Comparison of ENCODE assay signal across 10 cellular contexts in genomic region chr7:80681272-80681885, GRCh38. TPM values are rescaled to one million over a fixed set of nuclear protein-coding genes. Genes with fewer than 3 reads are reported as not detected.
DNase-seq lines count a peak whose midpoint lies in the region; ATAC-seq, FAIRE-seq and TF ChIP-seq lines count a peak whose summit lies in the region.
"Had no signal": no experiment of that assay in that cellular context is flagged by ENCODE, and none has a peak within 500 bp of the region (broad histone marks: within the 10 kb centered on the region; RNA-seq: fewer than 3 reads in every experiment).

No MANE protein-coding gene starts in this region.

- H3F3A ChIP-seq in Loucy (ENCODE audit: low read depth) = no peaks in the 10 kb centered on the region

- CTCF ChIA-PET in AG04449 (lab: Yijun Ruan, JAX) = interaction anchor here (0.6 to 5.0 kb wide), 14 partner anchors 10 to 789 kb away, joined by 3 to 73 read pairs (median 5); no protein-coding TSS in a partner anchor

- H3K36me3 Mint-ChIP-seq in astrocyte (ENCODE audit: low read depth, unreplicated experiment) = no peaks in the 10 kb centered on the region

- H3K27ac ChIP-seq in astrocyte (ENCODE audit: low read depth, low read length) (no peak overlapping the region), lower lobe of right lung (no peak overlapping the region)

- no peak overlapping the region for H3K27ac Mint-ChIP-seq in astrocyte (ENCODE audit: unreplicated experiment)
- H3K27ac Mint-ChIP-seq: stimulated activated naive CD8-positive, alpha-beta T cell treated with anti-CD3 and anti-CD28 coated beads, Interleukin-15, Interleukin-2, amounts not matched to agents 100 ng/mL and 50 ng/mL, for 24 hours had no signal

- DNase-seq in AG04449 (ENCODE audit: low read depth, low spot score) (no peak), astrocyte (ENCODE audit: low read depth) (no peak), lower lobe of right lung (no peak), midbrain (lab: John Stamatoyannopoulos, UW) (no peak)
- DNase-seq in effector CD4-positive, alpha-beta T cell = no peak

- H3K4me3 Mint-ChIP-seq in astrocyte (ENCODE audit: unreplicated experiment) = no peak overlapping the region
- H3K4me3 Mint-ChIP-seq: dendritic cell treated with granulocyte-macrophage colony-stimulating factor and Interleukin-4, amounts not matched to agents 40 ng/mL and 50 ng/mL, for 4 days; stimulated activated naive CD8-positive, alpha-beta T cell treated with anti-CD3 and anti-CD28 coated beads, Interleukin-15, Interleukin-2, amounts not matched to agents 100 ng/mL and 50 ng/mL, for 24 hours had no signal

- POLR2A ChIA-PET in AG04449 (lab: Yijun Ruan, JAX) = no interaction called here

- intact Hi-C loops in lower lobe of right lung (cut with DNase I) = no loop called here

- H2AFZ ChIP-seq in Loucy (ENCODE audit: low read length) = peak overlapping the region; percentile 40
- no peak overlapping the region for H2AFZ ChIP-seq in astrocyte (ENCODE audit: low read depth, low read length)

- H3K27me3 ChIP-seq in Loucy (ENCODE audit: insufficient read depth, low read length, poor library complexity, severe bottlenecking) (no peaks in the 10 kb centered on the region), astrocyte (ENCODE audit: insufficient read depth, low read length) (no peaks in the 10 kb centered on the region), lower lobe of right lung (ENCODE audit: low read depth) (no peaks in the 10 kb centered on the region)

- H3K4me3 ChIP-seq in AG04449 (ENCODE audit: low read depth, low read length) (no peak overlapping the region), Loucy (ENCODE audit: low read length, poor library complexity, severe bottlenecking) (no peak overlapping the region), astrocyte (ENCODE audit: insufficient read depth, low read depth, low read length) (no peak overlapping the region), lower lobe of right lung (no peak overlapping the region)

- peak; percentile 39 for FAIRE-seq in astrocyte (lab: Jason Lieb, UNC)

- H3K79me2 ChIP-seq in Loucy (ENCODE audit: insufficient read depth, low read length) (no peaks in the 10 kb centered on the region), astrocyte (ENCODE audit: insufficient read depth, low read length) (no peaks in the 10 kb centered on the region)

- H3K9ac ChIP-seq in Loucy (ENCODE audit: low read depth, low read length, poor library complexity, severe bottlenecking) (no peak overlapping the region), astrocyte (ENCODE audit: low read length) (no peak overlapping the region)

- H4K20me1 ChIP-seq in Loucy (ENCODE audit: insufficient read depth, low read length, poor library complexity, severe bottlenecking) (no peaks in the 10 kb centered on the region), astrocyte (ENCODE audit: insufficient read depth, low read length) (no peaks in the 10 kb centered on the region)

- peaks cover 2% of the 10 kb centered on the region for H3K9me3 Mint-ChIP-seq in astrocyte (ENCODE audit: unreplicated experiment)
- H3K9me3 Mint-ChIP-seq: dendritic cell treated with granulocyte-macrophage colony-stimulating factor and Interleukin-4, amounts not matched to agents 40 ng/mL and 50 ng/mL, for 4 days; stimulated activated naive CD8-positive, alpha-beta T cell treated with anti-CD3 and anti-CD28 coated beads, Interleukin-15, Interleukin-2, amounts not matched to agents 100 ng/mL and 50 ng/mL, for 24 hours had no signal

- H3K4me1 Mint-ChIP-seq in astrocyte (ENCODE audit: low read depth, unreplicated experiment) = no peaks in the 10 kb centered on the region

- H3K9me3 ChIP-seq in Loucy (ENCODE audit: insufficient read depth, low read depth, low read length) (no peaks in the 10 kb centered on the region), astrocyte (ENCODE audit: insufficient read depth, low read depth, low read length) (no peaks in the 10 kb centered on the region), lower lobe of right lung (no peaks in the 10 kb centered on the region)

- H3K9me2 ChIP-seq in Loucy (replicated peaks; ENCODE audit: low read depth, low read length) = no peaks in the 10 kb centered on the region

- H3K36me3 ChIP-seq in Loucy (ENCODE audit: insufficient read depth, low read length) = no peaks in the 10 kb centered on the region
- H3K36me3 ChIP-seq in astrocyte (ENCODE audit: insufficient read depth, low read length) = no peaks in the 10 kb centered on the region
- no peaks in the 10 kb centered on the region for H3K36me3 ChIP-seq in lower lobe of right lung

- no peaks in the 10 kb centered on the region for H3K4me1 ChIP-seq in Loucy (ENCODE audit: insufficient read depth, low read length, poor library complexity, severe bottlenecking)
- H3K4me1 ChIP-seq in astrocyte (ENCODE audit: insufficient read depth, low read length) = no peaks in the 10 kb centered on the region
- H3K4me1 ChIP-seq in lower lobe of right lung = no peaks in the 10 kb centered on the region

- H3K4me2 ChIP-seq in Loucy (ENCODE audit: low read depth, low read length, poor library complexity, severe bottlenecking) (no peak overlapping the region), astrocyte (ENCODE audit: low read length) (no peak overlapping the region)

- TF ChIP-seq CTCF in AG04449 (IDR thresholded peaks at IDR 0.05; ENCODE audit: insufficient read depth, low read length, missing control alignments) (peak; percentile 39), Loucy (conservative IDR thresholded peaks at IDR 0.05; ENCODE audit: low read length) (peak; percentile 78), astrocyte (IDR thresholded peaks at IDR 0.05; ENCODE audit: insufficient read depth, low read depth, low read length) (peak; percentile 54), lower lobe of right lung (IDR thresholded peaks at IDR 0.05) (peak; percentile 45)

- H3K27me3 Mint-ChIP-seq in astrocyte (ENCODE audit: low read depth, unreplicated experiment) = no peaks in the 10 kb centered on the region
- H3K27me3 Mint-ChIP-seq: dendritic cell treated with granulocyte-macrophage colony-stimulating factor and Interleukin-4, amounts not matched to agents 40 ng/mL and 50 ng/mL, for 4 days; stimulated activated naive CD8-positive, alpha-beta T cell treated with anti-CD3 and anti-CD28 coated beads, Interleukin-15, Interleukin-2, amounts not matched to agents 100 ng/mL and 50 ng/mL, for 24 hours had no signal

- ATAC-seq in GM18861 (IDR thresholded peaks at IDR 0.05; ENCODE audit: unreplicated experiment) (peak; percentile 62), lower lobe of right lung (peak; percentile 66 to 74)
- ATAC-seq in activated CD4-positive, CD25-positive, alpha-beta regulatory T cell treated with anti-CD3 and anti-CD28 coated beads, Interleukin-2, amount 50 U/mL, for 24 hours = no peak

RNA-seq across cellular contexts. Expression of gene CD36, which starts 42.9 kb away (rescaled TPM):
- 1.7 and 2.6 TPM in 2 replicates for total RNA-seq in astrocyte
- total RNA-seq in lower lobe of right lung = 141 TPM

Comparison
In these comparisons a context has a peak if more than half of its experiments do, and no peak if none do; other contexts are left out.
1. ATAC-seq: peak in GM18861 (single experiment) and lower lobe of right lung (2 of 2); none in activated CD4-positive, CD25-positive, alpha-beta regulatory T cell treated with anti-CD3 and anti-CD28 coated beads, Interleukin-2, amount 50 U/mL, for 24 hours (0 of 2).
2. RNA of gene CD36, which starts 42.9 kb away (total RNA-seq): 141 TPM in lower lobe of right lung (single experiment); 1.7 to 2.6 TPM in astrocyte; every median in the first group is over 10 times any median in the second.
3. Peak in every context shown above with its lines, with median percentiles within 50 percentile points of each other: CTCF ChIP-seq.